ENCODE assay signal across 25 cellular contexts in genomic region chr3:112803472-112803871, GRCh38. TPM values are rescaled to one million over a fixed set of nuclear protein-coding genes. Genes with fewer than 3 reads are reported as not detected.
"Had no signal": no experiment of that assay in that cellular context is flagged by ENCODE, and none has a peak within 500 bp of the region (broad histone marks: within the 10 kb centered on the region; RNA-seq: fewer than 3 reads in every experiment).

No MANE protein-coding gene starts in this region.

- H3K36me3 Mint-ChIP-seq: stimulated activated memory B cell treated with anti-CD40 and anti-IgM and Interleukin-4, amounts not matched to agents 10 μg/mL and 1 μg/mL and 100 μg/mL, for 72 hours had no signal

- H3K4me3 Mint-ChIP-seq: stimulated activated memory B cell treated with anti-CD40 and anti-IgM and Interleukin-4, amounts not matched to agents 10 μg/mL and 1 μg/mL and 100 μg/mL, for 72 hours; stimulated activated naive CD8-positive, alpha-beta T cell treated with anti-CD3 and anti-CD28 coated beads, Interleukin-15, Interleukin-2, amounts not matched to agents 100 ng/mL and 50 ng/mL, for 24 hours had no signal

- H3K27me3 Mint-ChIP-seq: stimulated activated memory B cell treated with anti-CD40 and anti-IgM and Interleukin-4, amounts not matched to agents 10 μg/mL and 1 μg/mL and 100 μg/mL, for 72 hours; stimulated activated naive CD8-positive, alpha-beta T cell treated with anti-CD3 and anti-CD28 coated beads, Interleukin-15, Interleukin-2, amounts not matched to agents 100 ng/mL and 50 ng/mL, for 24 hours had no signal

- H3K27ac Mint-ChIP-seq: stimulated activated memory B cell treated with anti-CD40 and anti-IgM and Interleukin-4, amounts not matched to agents 10 μg/mL and 1 μg/mL and 100 μg/mL, for 72 hours; stimulated activated naive CD8-positive, alpha-beta T cell treated with anti-CD3 and anti-CD28 coated beads, Interleukin-15, Interleukin-2, amounts not matched to agents 100 ng/mL and 50 ng/mL, for 24 hours had no signal

- H3K27me3 ChIP-seq: colonic mucosa, spleen, tibial artery, upper lobe of right lung, vagina had no signal

- ATAC-seq: left cardiac atrium; left ventricle myocardium superior; sciatic nerve; stimulated activated memory B cell treated with anti-CD40 and anti-IgM and Interleukin-4, amounts not matched to agents 10 μg/mL and 1 μg/mL and 100 μg/mL, for 72 hours; upper lobe of right lung had no signal

- DNase-seq: colonic mucosa; effector CD8-positive, alpha-beta T cell; foreskin fibroblast; kidney; left cardiac atrium; left ventricle myocardium superior; mesenchymal stem cell; midbrain; posterior cingulate gyrus; spleen; stimulated activated CD4-positive, alpha-beta T cell treated with anti-CD3 and anti-CD28 coated beads, Interleukin-15, amount 100 ng/mL, for 24 hours; stimulated activated CD4-positive, alpha-beta T cell treated with anti-CD3 and anti-CD28 coated beads, Interleukin-1b, Interleukin-23, amount 100 ng/mL, for 48 hours; stimulated activated CD4-positive, alpha-beta T cell treated with anti-CD3 and anti-CD28 coated beads, Interleukin-4, amount 100 ng/mL, for 24 hours; tibial artery; upper lobe of right lung had no signal

- H3K9me3 Mint-ChIP-seq: stimulated activated memory B cell treated with anti-CD40 and anti-IgM and Interleukin-4, amounts not matched to agents 10 μg/mL and 1 μg/mL and 100 μg/mL, for 72 hours; stimulated activated naive CD8-positive, alpha-beta T cell treated with anti-CD3 and anti-CD28 coated beads, Interleukin-15, Interleukin-2, amounts not matched to agents 100 ng/mL and 50 ng/mL, for 24 hours had no signal

- H3K27ac ChIP-seq: colonic mucosa, spleen, tibial artery, upper lobe of right lung, vagina had no signal

- H3K4me3 ChIP-seq: colonic mucosa, lung, spleen, tibial artery, upper lobe of right lung, vagina had no signal

RNA-seq across cellular contexts. Expression of gene CD200R1L, which starts 43.2 kb away (rescaled TPM):
- total RNA-seq: colonic mucosa, dermis microvascular lymphatic vessel endothelial cell, kidney, left cardiac atrium, left ventricle myocardium superior, lung, osteocyte, pulmonary artery endothelial cell, sciatic nerve, skeletal muscle tissue, spleen, temporal lobe, upper lobe of right lung, vagina had no signal
